8 cellular contexts compared by ENCODE assay signal in genomic region chr2:11692966-11693521, GRCh38. TPM values are rescaled to one million over a fixed set of nuclear protein-coding genes. Genes with fewer than 3 reads are reported as not detected.
DNase-seq lines count a peak whose midpoint lies in the region; ATAC-seq lines count a peak whose summit lies in the region.

No MANE protein-coding gene starts in this region.

- no peak overlapping the region for H3K27ac ChIP-seq in CD8-positive, alpha-beta memory T cell (ENCODE audit: low read depth, low read length)

- POLR2A ChIA-PET in CD8-positive, alpha-beta memory T cell (lab: Charles Lee) = no interaction called here
- POLR2A ChIA-PET in activated CD4-positive, alpha-beta memory T cell treated with anti-CD3 and anti-CD28 coated beads for 36 hours (lab: Charles Lee) = interaction anchor here (0.7 to 1.1 kb wide), 3 partner anchors 34 to 133 kb away, joined by 3 to 7 read pairs (median 3); no protein-coding TSS in a partner anchor

- H3K4me1 ChIP-seq in CD8-positive, alpha-beta memory T cell (ENCODE audit: insufficient read depth, low read length) = peaks cover 3% of the 10 kb centered on the region

- H3K9me3 Mint-ChIP-seq in CD8-positive, alpha-beta memory T cell = no peaks in the 10 kb centered on the region
- H3K9me3 Mint-ChIP-seq in activated CD4-positive, alpha-beta memory T cell treated with anti-CD3 and anti-CD28 coated beads for 36 hours = no peaks in the 10 kb centered on the region
- no peaks in the 10 kb centered on the region for H3K9me3 Mint-ChIP-seq in effector memory CD8-positive, alpha-beta T cell

- H3K4me3 Mint-ChIP-seq in CD8-positive, alpha-beta memory T cell = no peak overlapping the region
- H3K4me3 Mint-ChIP-seq in activated CD4-positive, alpha-beta memory T cell treated with anti-CD3 and anti-CD28 coated beads for 36 hours = no peak overlapping the region
- no peak overlapping the region for H3K4me3 Mint-ChIP-seq in effector memory CD8-positive, alpha-beta T cell

- intact Hi-C loops in activated CD4-positive, alpha-beta memory T cell treated with anti-CD3 and anti-CD28 coated beads for 36 hours (cut with micrococcal nuclease) = loop anchor here (1.0 kb wide), 1 partner anchor 86 kb away; no protein-coding TSS in a partner anchor

- ATAC-seq in GM19438 (IDR thresholded peaks at IDR 0.05; ENCODE audit: low read depth, unreplicated experiment) (peak; percentile 59), HG03469 (IDR thresholded peaks at IDR 0.05; ENCODE audit: unreplicated experiment) (peak; percentile 53)
- ATAC-seq in effector memory CD8-positive, alpha-beta T cell (replicated peaks) = peak; percentile 76

- H3K4me1 Mint-ChIP-seq in CD8-positive, alpha-beta memory T cell = peaks cover 9 to 13% (median 12%) of the 10 kb centered on the region in 3 donors
- peaks cover 10% of the 10 kb centered on the region for H3K4me1 Mint-ChIP-seq in activated CD4-positive, alpha-beta memory T cell treated with anti-CD3 and anti-CD28 coated beads for 36 hours (ENCODE audit: low read depth)
- H3K4me1 Mint-ChIP-seq in effector memory CD8-positive, alpha-beta T cell (ENCODE audit: low read depth in 2 of 2) = peaks cover 7% of the 10 kb centered on the region in 2 donors

- no peak overlapping the region for H3K27ac Mint-ChIP-seq in CD8-positive, alpha-beta memory T cell
- H3K27ac Mint-ChIP-seq in activated CD4-positive, alpha-beta memory T cell treated with anti-CD3 and anti-CD28 coated beads for 36 hours = no peak overlapping the region
- H3K27ac Mint-ChIP-seq in effector memory CD8-positive, alpha-beta T cell = no peak overlapping the region

- no peaks in the 10 kb centered on the region for H3K36me3 Mint-ChIP-seq in CD8-positive, alpha-beta memory T cell
- no peaks in the 10 kb centered on the region for H3K36me3 Mint-ChIP-seq in activated CD4-positive, alpha-beta memory T cell treated with anti-CD3 and anti-CD28 coated beads for 36 hours
- H3K36me3 Mint-ChIP-seq in effector memory CD8-positive, alpha-beta T cell (ENCODE audit: insufficient read depth) = no peaks in the 10 kb centered on the region

- CTCF ChIA-PET in CD8-positive, alpha-beta memory T cell (lab: Charles Lee) = interaction anchor here (0.7 to 5.0 kb wide), 22 partner anchors 9 to 1314 kb away, joined by 3 to 99 read pairs (median 4); partner anchors contain the start of gene LPIN1
- CTCF ChIA-PET in activated CD4-positive, alpha-beta memory T cell treated with anti-CD3 and anti-CD28 coated beads for 36 hours (lab: Charles Lee) = interaction anchor here (0.6 to 14.4 kb wide), 30 partner anchors 10 to 1314 kb away, joined by 3 to 364 read pairs (median 4); partner anchors contain the start of gene NTSR2

- no peaks in the 10 kb centered on the region for H3K27me3 ChIP-seq in CD8-positive, alpha-beta memory T cell (ENCODE audit: insufficient read depth, low read length, poor library complexity, severe bottlenecking)

- no peak overlapping the region for H3K4me3 ChIP-seq in CD8-positive, alpha-beta memory T cell (ENCODE audit: low read length)

- peaks cover 1 to 2% of the 10 kb centered on the region in 2 donors for H3K27me3 Mint-ChIP-seq in CD8-positive, alpha-beta memory T cell
- H3K27me3 Mint-ChIP-seq in activated CD4-positive, alpha-beta memory T cell treated with anti-CD3 and anti-CD28 coated beads for 36 hours = no peaks in the 10 kb centered on the region
- H3K27me3 Mint-ChIP-seq in effector memory CD8-positive, alpha-beta T cell = peaks cover 3 to 6% of the 10 kb centered on the region in 2 donors

- no peaks in the 10 kb centered on the region for H3K9me3 ChIP-seq in CD8-positive, alpha-beta memory T cell (ENCODE audit: low read length)

- H3K36me3 ChIP-seq in CD8-positive, alpha-beta memory T cell (ENCODE audit: insufficient read depth, low read length) = no peaks in the 10 kb centered on the region

- peak; percentile 44 to 67 (median 55) for DNase-seq in CD8-positive, alpha-beta memory T cell
- DNase-seq in NCI-H82 (lab: John Stamatoyannopoulos, UW) (peak; percentile 87), myocyte (ENCODE audit: low read depth) (peak; percentile 80)
- peak; percentile 71 for DNase-seq in activated CD4-positive, alpha-beta memory T cell treated with anti-CD3 and anti-CD28 coated beads for 36 hours
- peak; percentile 63 to 74 (median 66) for DNase-seq in effector memory CD8-positive, alpha-beta T cell
- DNase-seq in stimulated activated naive CD4-positive, alpha-beta T cell treated with Interleukin-2 at 50 U/mL for 16 hours (lab: John Stamatoyannopoulos, UW) = peak; percentile 50

RNA-seq across cellular contexts. Expression of gene NTSR2, which starts 23.0 kb away (rescaled TPM):
- not detected for total RNA-seq in CD8-positive, alpha-beta memory T cell
- polyA plus RNA-seq in CD8-positive, alpha-beta memory T cell = not detected
- total RNA-seq in activated CD4-positive, alpha-beta memory T cell treated with anti-CD3 and anti-CD28 coated beads for 36 hours = not detected
- not detected in 2 replicates for total RNA-seq in myocyte
- polyA plus RNA-seq in myocyte (2012) = not detected

RNA-seq across cellular contexts. Expression of gene LPIN1, which starts 53.4 kb away (rescaled TPM):
- total RNA-seq in CD8-positive, alpha-beta memory T cell = 10 to 100 TPM; 34.8 to 37.1 TPM
- polyA plus RNA-seq in CD8-positive, alpha-beta memory T cell = 25.7 TPM
- total RNA-seq in activated CD4-positive, alpha-beta memory T cell treated with anti-CD3 and anti-CD28 coated beads for 36 hours = 10 to 100 TPM; 41.1 to 48.0 TPM
- total RNA-seq in myocyte = 42.2 and 57.4 TPM in 2 replicates
- polyA plus RNA-seq in myocyte (2012) = 18.4 TPM
